ENCODE assay signal across 16 cellular contexts in the genomic region with DNA sequence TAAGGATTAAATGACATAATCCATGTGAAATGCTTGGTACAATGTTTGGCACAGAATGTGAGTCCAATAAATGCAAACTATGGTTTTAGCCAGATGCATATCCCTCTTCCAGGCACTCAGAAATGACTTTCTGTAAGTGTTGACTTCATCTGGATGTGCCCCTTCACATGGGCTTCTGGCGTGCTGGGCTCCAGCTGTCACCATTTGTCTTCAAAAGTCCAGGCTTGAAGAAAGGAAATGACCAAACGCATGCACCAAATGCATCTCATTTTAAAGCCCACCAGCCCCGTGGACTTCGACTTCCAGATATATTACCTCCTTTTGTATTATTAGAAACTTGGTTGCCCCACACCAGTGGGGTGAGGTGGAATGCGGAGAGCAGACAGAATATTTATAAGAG.
"Had no signal": no experiment of that assay in that cellular context is flagged by ENCODE, and none has a peak within 500 bp of the region (broad histone marks: within the 10 kb centered on the region; RNA-seq: fewer than 3 reads in every experiment).

No MANE protein-coding gene starts in this region.

- H3K9me3 ChIP-seq: heart left ventricle, pancreas had no signal

- H3K4me1 ChIP-seq: pancreas had no signal

- H3K27ac Mint-ChIP-seq: WTC11 had no signal

- H3K36me3 ChIP-seq: heart left ventricle, pancreas had no signal

- H3K36me3 Mint-ChIP-seq: brain, WTC11 had no signal

- H3K27ac ChIP-seq: heart left ventricle, pancreas had no signal

- ATAC-seq: heart left ventricle, left lobe of liver, pancreas, WTC11 had no signal

- H3K4me3 ChIP-seq: pancreas had no signal

- DNase-seq: activated CD4-positive, alpha-beta T cell treated with anti-CD3 and anti-CD28 coated beads, Interleukin-2, amount 50 U/mL, for 1 hour; activated gamma-delta T cell treated with Interleukin-2 at 50 U/mL for 16 hours; activated T-cell treated with anti-CD3 and anti-CD28 coated beads, Interleukin-2, amount 50 U/mL, for 1 hour; amniotic stem cell; cortex of kidney; effector CD8-positive, alpha-beta T cell; heart left ventricle; islet precursor cell; pancreas; stimulated activated CD4-positive, alpha-beta T cell treated with anti-CD3 and anti-CD28 coated beads, Interleukin-15, amount 100 ng/mL, for 24 hours; stimulated activated CD4-positive, alpha-beta T cell treated with anti-CD3 and anti-CD28 coated beads, Interleukin-4, amount 100 ng/mL, for 4 hours had no signal

- H3K9me3 Mint-ChIP-seq: central memory CD8-positive, alpha-beta T cell had no signal

- H3K27me3 Mint-ChIP-seq: central memory CD8-positive, alpha-beta T cell had no signal

- H3K4me3 Mint-ChIP-seq: brain; central memory CD8-positive, alpha-beta T cell; T-helper 1 cell treated with Interleukin-12 subunit alpha and Interleukin-12 subunit beta and Interleukin-4 antibody, amounts not matched to agents 30 μg/mL and 1 μg/mL, for 36 hours; WTC11 had no signal

- H3K27me3 ChIP-seq: pancreas had no signal
